In the genomic region with DNA sequence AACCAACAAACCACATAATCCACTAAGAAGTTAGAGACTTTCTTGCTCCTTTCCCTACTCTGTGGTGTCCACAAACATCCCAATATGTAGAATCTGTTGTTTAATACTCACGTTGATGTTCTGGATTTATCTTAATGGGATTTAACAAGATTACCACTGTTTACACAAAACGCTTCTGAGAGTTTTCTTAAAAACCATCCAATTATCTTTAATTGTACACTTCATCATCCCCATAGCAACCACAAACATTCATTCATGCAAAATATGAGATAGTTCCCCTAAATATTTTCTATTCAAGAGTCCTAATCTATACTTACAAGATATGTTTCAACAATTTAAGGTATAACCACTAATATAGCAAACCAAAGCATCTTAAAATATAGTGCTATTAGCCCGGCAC, we compare ENCODE assay signal across 28 cellular contexts.
"Had no signal": no experiment of that assay in that cellular context is flagged by ENCODE, and none has a peak within 500 bp of the region (broad histone marks: within the 10 kb centered on the region; RNA-seq: fewer than 3 reads in every experiment).

No MANE protein-coding gene starts in this region.

- H3K27ac Mint-ChIP-seq: activated B cell treated with CpG ODN at 0.5 μM for 24 hours; activated CD4-positive, alpha-beta memory T cell treated with anti-CD3 and anti-CD28 coated beads, Interleukin-2, amount 10 ng/mL, durations not matched to agents 7 days and 5 days; activated naive CD8-positive, alpha-beta T cell treated with anti-CD3 and anti-CD28 coated beads, Interleukin-2, amount 10 ng/mL, durations not matched to agents 7 days and 5 days; activated T-helper 1 cell treated with anti-CD3 and anti-CD28 coated beads, Interleukin-12 subunit alpha, Interleukin-12 subunit beta, Interleukin-2, Interleukin-4 antibody, amounts not matched to agents 30 ng/mL and 10 ng/mL and 1 ng/mL, durations not matched to agents 14 hours and 24 hours and 36 hours; activated T-helper 2 cell treated with anti-CD3 and anti-CD28 coated beads, Interferon-gamma antibody, Interleukin-2, Interleukin-4, amounts not matched to agents 10 μg/mL and 5 μg/mL and 100 μg/mL, durations not matched to agents 14 hours and 24 hours and 36 hours; dendritic cell treated with granulocyte-macrophage colony-stimulating factor and Interleukin-4, amounts not matched to agents 40 ng/mL and 50 ng/mL, for 4 days; endodermal cell; T-helper 17 cell; T-helper 2 cell treated with Interferon-gamma antibody and Interleukin-4, amounts not matched to agents 5 μg/mL and 100 μg/mL, for 36 hours had no signal

- H3K27me3 Mint-ChIP-seq: activated B cell treated with CpG ODN at 0.5 μM for 24 hours; activated CD4-positive, alpha-beta memory T cell treated with anti-CD3 and anti-CD28 coated beads, Interleukin-2, amount 10 ng/mL, durations not matched to agents 7 days and 5 days; activated naive CD8-positive, alpha-beta T cell treated with anti-CD3 and anti-CD28 coated beads, Interleukin-2, amount 10 ng/mL, durations not matched to agents 7 days and 5 days; central memory CD8-positive, alpha-beta T cell; dendritic cell treated with granulocyte-macrophage colony-stimulating factor and Interleukin-4, amounts not matched to agents 40 ng/mL and 50 ng/mL, for 4 days; T-helper 17 cell had no signal

- DNase-seq: activated B cell treated with CpG ODN at 0.5 μM for 24 hours; activated CD4-positive, alpha-beta memory T cell treated with anti-CD3 and anti-CD28 coated beads, Interleukin-2, amount 10 ng/mL, durations not matched to agents 7 days and 5 days; activated CD4-positive, alpha-beta T cell treated with anti-CD3 and anti-CD28 coated beads for 48 hours; activated CD8-positive, alpha-beta memory T cell treated with anti-CD3 and anti-CD28 coated beads, Interleukin-2, amount 50 U/mL, for 48 hours; activated effector memory CD4-positive, alpha-beta T cell treated with anti-CD3 and anti-CD28 coated beads, Interleukin-2, amount 50 U/mL, for 16 hours; activated naive CD4-positive, alpha-beta T cell treated with anti-CD3 and anti-CD28 coated beads, Interleukin-2, amount 50 U/mL, for 16 hours; activated naive CD8-positive, alpha-beta T cell treated with anti-CD3 and anti-CD28 coated beads, Interleukin-2, amount 10 ng/mL, durations not matched to agents 7 days and 5 days; activated T-cell treated with anti-CD3 and anti-CD28 coated beads for 4 hours; activated T-cell treated with anti-CD3 and anti-CD28 coated beads, Interleukin-2, amount 50 U/mL, for 48 hours; brain microvascular endothelial cell; dorsolateral prefrontal cortex; effector memory CD4-positive, alpha-beta T cell; endodermal cell; erythroblast; foreskin keratinocyte; gastrocnemius medialis; glutamatergic neuron; heart left ventricle; T-helper 1 cell; T-helper 17 cell; T1000; WERI-Rb-1 had no signal

- H3K9me3 Mint-ChIP-seq: activated B cell treated with CpG ODN at 0.5 μM for 24 hours; activated CD4-positive, alpha-beta memory T cell treated with anti-CD3 and anti-CD28 coated beads, Interleukin-2, amount 10 ng/mL, durations not matched to agents 7 days and 5 days; activated naive CD8-positive, alpha-beta T cell treated with anti-CD3 and anti-CD28 coated beads, Interleukin-2, amount 10 ng/mL, durations not matched to agents 7 days and 5 days; activated T-helper 1 cell treated with anti-CD3 and anti-CD28 coated beads, Interleukin-12 subunit alpha, Interleukin-12 subunit beta, Interleukin-2, Interleukin-4 antibody, amounts not matched to agents 30 ng/mL and 10 ng/mL and 1 ng/mL, durations not matched to agents 14 hours and 24 hours and 36 hours; activated T-helper 2 cell treated with anti-CD3 and anti-CD28 coated beads, Interferon-gamma antibody, Interleukin-2, Interleukin-4, amounts not matched to agents 10 μg/mL and 5 μg/mL and 100 μg/mL, durations not matched to agents 14 hours and 24 hours and 36 hours; central memory CD8-positive, alpha-beta T cell; dendritic cell treated with granulocyte-macrophage colony-stimulating factor and Interleukin-4, amounts not matched to agents 40 ng/mL and 50 ng/mL, for 4 days; T-helper 2 cell treated with Interferon-gamma antibody and Interleukin-4, amounts not matched to agents 5 μg/mL and 100 μg/mL, for 36 hours had no signal

- ATAC-seq: activated CD4-positive, CD25-positive, alpha-beta regulatory T cell treated with anti-CD3 and anti-CD28 coated beads, Interleukin-2, amount 50 U/mL, for 24 hours; foreskin keratinocyte; gastrocnemius medialis; heart left ventricle; T-helper 17 cell had no signal

- H3K4me3 Mint-ChIP-seq: activated B cell treated with CpG ODN at 0.5 μM for 24 hours; activated CD4-positive, alpha-beta memory T cell treated with anti-CD3 and anti-CD28 coated beads, Interleukin-2, amount 10 ng/mL, durations not matched to agents 7 days and 5 days; activated naive CD8-positive, alpha-beta T cell treated with anti-CD3 and anti-CD28 coated beads, Interleukin-2, amount 10 ng/mL, durations not matched to agents 7 days and 5 days; activated T-helper 1 cell treated with anti-CD3 and anti-CD28 coated beads, Interleukin-12 subunit alpha, Interleukin-12 subunit beta, Interleukin-2, Interleukin-4 antibody, amounts not matched to agents 30 ng/mL and 10 ng/mL and 1 ng/mL, durations not matched to agents 14 hours and 24 hours and 36 hours; central memory CD8-positive, alpha-beta T cell; dendritic cell treated with granulocyte-macrophage colony-stimulating factor and Interleukin-4, amounts not matched to agents 40 ng/mL and 50 ng/mL, for 4 days; endodermal cell; T-helper 17 cell; T-helper 2 cell treated with Interferon-gamma antibody and Interleukin-4, amounts not matched to agents 5 μg/mL and 100 μg/mL, for 36 hours had no signal

- H3K4me1 Mint-ChIP-seq: activated B cell treated with CpG ODN at 0.5 μM for 24 hours; activated naive CD8-positive, alpha-beta T cell treated with anti-CD3 and anti-CD28 coated beads, Interleukin-2, amount 10 ng/mL, durations not matched to agents 7 days and 5 days; central memory CD8-positive, alpha-beta T cell had no signal
